8 cellular contexts compared by ENCODE assay signal in genomic region chr19:51339687-51340656, GRCh38. TPM values are rescaled to one million over a fixed set of nuclear protein-coding genes. Genes with fewer than 3 reads are reported as not detected.
A peak's percentile ranks its signal among the peaks of the same experiment; 100 is the strongest.
DNase-seq lines count a peak whose midpoint lies in the region; ATAC-seq and TF ChIP-seq lines count a peak whose summit lies in the region.

No MANE protein-coding gene starts in this region.

- DNase-seq in AG08395 (ENCODE audit: low spot score) (peak; percentile 99), esophagus muscularis mucosa (ENCODE audit: extremely low spot score) (peak; percentile 100), myocyte (ENCODE audit: low read depth) (peak; percentile 95)
- DNase-seq in activated T-cell treated with anti-CD3 and anti-CD28 coated beads, Interleukin-2, amount 50 U/mL, for 48 hours = peak; percentile 99
- DNase-seq in stimulated activated CD8-positive, alpha-beta memory T cell treated with anti-CD3 and anti-CD28 coated beads, Interleukin-7, amount 100 ng/mL, for 1 hour (ENCODE audit: low read depth in 2 of 2) = peak; percentile 69 to 80

- peak overlapping the region; percentile 57 to 76 (median 73) for H3K4me3 ChIP-seq in esophagus muscularis mucosa

- no peak for TF ChIP-seq POLR2A in esophagus muscularis mucosa (IDR thresholded peaks at IDR 0.05; ENCODE audit: low read depth)

- H3K4me1 ChIP-seq in esophagus muscularis mucosa = peaks cover 6 to 45% (median 24%) of the 10 kb centered on the region in 4 donors

- no peaks in the 10 kb centered on the region for H3K9me3 ChIP-seq in esophagus muscularis mucosa

- H3K27me3 ChIP-seq in esophagus muscularis mucosa = no peaks in the 10 kb centered on the region

- WGBS in esophagus muscularis mucosa = under 1% methylated on average over 21 of the region's 107 CpGs

- no peak for TF ChIP-seq EP300 in esophagus muscularis mucosa (IDR thresholded peaks at IDR 0.05)

- intact Hi-C loops in esophagus muscularis mucosa (cut with DNase I) = loop anchor here (1.0 to 10.0 kb wide), 6 partner anchors 26 to 345 kb away; partner anchors contain the start of genes C19orf84 and ETFB

- H3K36me3 ChIP-seq in esophagus muscularis mucosa = peaks cover 0 to 11% (median 7%) of the 10 kb centered on the region in 4 donors

- H3K27ac ChIP-seq in esophagus muscularis mucosa (replicated peaks in 1 of 4) = peak overlapping the region; percentile 84 to 92 (median 88)

- TF ChIP-seq CTCF in esophagus muscularis mucosa (IDR thresholded peaks at IDR 0.05) = peak; percentile 12 to 63 (median 33)

- ATAC-seq in GM18873 (IDR thresholded peaks at IDR 0.05; ENCODE audit: low FRiP score, unreplicated experiment) = peak; percentile 26
- ATAC-seq in HG03196 (IDR thresholded peaks at IDR 0.05; ENCODE audit: unreplicated experiment) = peak; percentile 43

TF ChIP-seq in PFSK-1, 5 proteins besides CTCF, POLR2A, EP300 and RAD21:
- TF ChIP-seq SIN3A (IDR thresholded peaks at IDR 0.05; ENCODE audit: borderline replicate concordance, insufficient read depth, low read length) (no peak), POLR2AphosphoS5 (IDR thresholded peaks at IDR 0.05; ENCODE audit: low read depth, low read length) (peak; percentile 69; the same call in 1 of the 2 replicates), FOXP2 (optimal IDR thresholded peaks at IDR 0.05; ENCODE audit: borderline replicate concordance, extremely low read depth, extremely low read length, insufficient read depth) (peak; percentile 14), REST (IDR thresholded peaks at IDR 0.05; ENCODE audit: insufficient read depth in 1 of 2, low read depth in 2 of 2, low read length in 2 of 2) (no peak), TAF1 (IDR thresholded peaks at IDR 0.05; ENCODE audit: borderline replicate concordance, insufficient read depth, low read length) (no peak; the same call in 1 of the 2 replicates)

RNA-seq across cellular contexts. Expression of gene VSIG10L, which starts 2.0 kb away (rescaled TPM):
- polyA plus RNA-seq in PFSK-1 (2012; ENCODE audit: insufficient read length, low read depth) = 1.6 TPM
- total RNA-seq in esophagus muscularis mucosa (1 to 10 TPM; 1.3 to 3.4 (median 2.2) TPM), myocyte (1.6 and 1.8 TPM in 2 replicates)
- polyA plus RNA-seq in myocyte (2012) = 2.3 TPM

RNA-seq across cellular contexts. Expression of gene ETFB, which starts 26.2 kb away (rescaled TPM):
- 192 TPM for polyA plus RNA-seq in PFSK-1 (2012; ENCODE audit: insufficient read length, low read depth)
- total RNA-seq in esophagus muscularis mucosa (100 to 1,000 TPM in 2 of 4 donors, 10 to 100 TPM in 2; 86.3 to 121 (median 106) TPM), myocyte (73.4 and 76.2 TPM in 2 replicates)
- 122 TPM for polyA plus RNA-seq in myocyte (2012)

RNA-seq across cellular contexts. Expression of gene IGLON5, which starts 28.5 kb away (rescaled TPM):
- polyA plus RNA-seq in PFSK-1 (2012; ENCODE audit: insufficient read length, low read depth) = 3.0 TPM
- total RNA-seq in esophagus muscularis mucosa (under 1 TPM in 1 of 4 donors, not detected in 3; 0.17 TPM), myocyte (not detected in 2 replicates)
- polyA plus RNA-seq in myocyte (2012) = 0.08 TPM

RNA-seq across cellular contexts. Expression of gene CLDND2, which starts 28.8 kb away (rescaled TPM):
- polyA plus RNA-seq in PFSK-1 (2012; ENCODE audit: insufficient read length, low read depth) = 2.5 TPM
- total RNA-seq in esophagus muscularis mucosa (not detected), myocyte (not detected in 2 replicates)
- polyA plus RNA-seq in myocyte (2012) = 2.2 TPM

RNA-seq across cellular contexts. Expression of gene NKG7, which starts 32.5 kb away (rescaled TPM):
- not detected for polyA plus RNA-seq in PFSK-1 (2012; ENCODE audit: insufficient read length, low read depth)
- total RNA-seq in esophagus muscularis mucosa (1 to 10 TPM in 3 of 4 donors, not detected in 1; 1.5 to 4.1 (median 2.4) TPM), myocyte (not detected in 2 replicates)
- polyA plus RNA-seq in myocyte (2012) = not detected

Comparison
In these comparisons a context has a peak if more than half of its experiments do, and no peak if none do; other contexts are left out.
1. Peak in every context shown above with its lines: DNase-seq, ATAC-seq, H3K4me3 ChIP-seq and H3K27ac ChIP-seq.